13 cellular contexts compared by ENCODE assay signal in genomic region chr16:1537763-1538289, GRCh38. TPM values are rescaled to one million over a fixed set of nuclear protein-coding genes. Genes with fewer than 3 reads are reported as not detected.
A peak's percentile ranks its signal among the peaks of the same experiment; 100 is the strongest.
DNase-seq lines count a peak whose midpoint lies in the region; ATAC-seq, FAIRE-seq and TF ChIP-seq lines count a peak whose summit lies in the region.
"Had no signal": no experiment of that assay in that cellular context is flagged by ENCODE, and none has a peak within 500 bp of the region (broad histone marks: within the 10 kb centered on the region; RNA-seq: fewer than 3 reads in every experiment).

No MANE protein-coding gene starts in this region.

- CTCF ChIA-PET in HepG2 (lab: Yijun Ruan, JAX; ENCODE audit: low intra/inter-chr PET ratio, low total read pairs), result no interaction called here

- no peak for TF ChIP-seq RAD21 in HepG2 (CRISPR knock-in tag; IDR thresholded peaks at IDR 0.05)

- intact Hi-C loops in HepG2 (cut with micrococcal nuclease; ENCODE audit: unreplicated experiment), result no loop called here

- H3K27me3 ChIP-seq in HepG2 (ENCODE audit: control insufficient read depth in 1 of 2, insufficient read depth in 2 of 2, low read length in 2 of 2), result no peaks in the 10 kb centered on the region
- H3K27me3 ChIP-seq: SJSA1 had no signal

- H3K9ac ChIP-seq in HepG2 (ENCODE audit: insufficient read depth, low read depth, low read length), result no peak overlapping the region

- H3K36me3 ChIP-seq in HepG2 (replicated peaks in 1 of 2; ENCODE audit: control insufficient read depth in 1 of 2, insufficient read depth in 2 of 2, low read length in 2 of 2), result no peaks in the 10 kb centered on the region
- H3K36me3 ChIP-seq: SJSA1 had no signal

- H3K79me2 ChIP-seq in HepG2 (ENCODE audit: insufficient read depth, low read length), result no peaks in the 10 kb centered on the region

- BruUV-seq in HepG2 (replicated peaks; lab: Mats Ljungman, UMichigan), result no TSS peak

- in situ Hi-C loops in HepG2 (cut with HindIII; ENCODE audit: extremely low pct_ligation_motif_present, low pct_unique_long_range_greater_than_20kb), result no loop called here

- H3K27ac ChIP-seq in HepG2 (ENCODE audit: extremely low read length, insufficient read depth, low read length) (no peak overlapping the region), caudate nucleus (ENCODE audit: low read depth, low read length) (no peak overlapping the region)
- H3K27ac ChIP-seq: SJSA1 had no signal

- no peak overlapping the region for H2AFZ ChIP-seq in HepG2 (ENCODE audit: low read length)

- POLR2A ChIA-PET in HepG2 (lab: Yijun Ruan, JAX), result no interaction called here

- ATAC-seq in HG02884 (IDR thresholded peaks at IDR 0.05; ENCODE audit: unreplicated experiment) (no peak), HepG2 (no peak)

- TF ChIP-seq CTCF in HepG2 (CRISPR knock-in tag; IDR thresholded peaks at IDR 0.05), result no peak

- no peaks in the 10 kb centered on the region for H4K20me1 ChIP-seq in HepG2 (ENCODE audit: insufficient read depth, low read length)

- DNase-seq in GF-D8 (lab: John Stamatoyannopoulos, UW) (peak; percentile 38), COR-L47 (lab: John Stamatoyannopoulos, UW) (no peak), HepG2 (ENCODE audit: low spot score) (no peak), caudate nucleus (lab: John Stamatoyannopoulos, UW) (no peak)
- peak; percentile 36 for DNase-seq in activated CD4-positive, alpha-beta T cell treated with anti-CD3 and anti-CD28 coated beads, Interleukin-2, amount 50 U/mL, for 1 hour
- peak; percentile 24 for DNase-seq in effector CD8-positive, alpha-beta T cell (lab: John Stamatoyannopoulos, UW)
- peak; percentile 51 for DNase-seq in stimulated activated CD4-positive, alpha-beta T cell treated with anti-CD3 and anti-CD28 coated beads, Interleukin-2, amount 100 ng/mL, for 24 hours
- DNase-seq: hippocampal formation, NCI-H526 had no signal

- H3K4me3 ChIP-seq in HepG2 (replicated peaks in 1 of 3; ENCODE audit: insufficient read depth in 1 of 3, low read depth in 2 of 3, low read length in 3 of 3), result no peak overlapping the region
- H3K4me3 ChIP-seq: SJSA1 had no signal

- H3K4me2 ChIP-seq in HepG2 (ENCODE audit: low read depth, low read length), result no peak overlapping the region

- no peak for TF ChIP-seq POLR2A in HepG2 (IDR thresholded peaks at IDR 0.05; ENCODE audit: insufficient read depth in 1 of 2, low read depth in 2 of 2, low read length in 2 of 2)

- no peak for FAIRE-seq in HepG2 (lab: Jason Lieb, UNC)
- FAIRE-seq: endothelial cell of umbilical vein had no signal

- H3K4me1 ChIP-seq in HepG2 (ENCODE audit: insufficient read depth, low read length), result no peaks in the 10 kb centered on the region

- no peak for TF ChIP-seq EP300 in HepG2 (IDR thresholded peaks at IDR 0.05; ENCODE audit: low read depth in 2 of 2, low read length in 2 of 2)
- TF ChIP-seq EP300 in HepG2 (CRISPR knock-in tag; IDR thresholded peaks at IDR 0.05; ENCODE audit: borderline replicate concordance), result no peak

- no peaks in the 10 kb centered on the region for H3K9me3 ChIP-seq in HepG2 (ENCODE audit: low read length)
- H3K9me3 ChIP-seq: SJSA1 had no signal

- 94% methylated on average over 23 of the region's 26 CpGs for WGBS in HepG2 (ENCODE audit: low lambda C conversion rate)

TF ChIP-seq in HepG2, 621 proteins besides CTCF, POLR2A, EP300 and RAD21 (continues in another document):
- TF ChIP-seq THAP11 (CRISPR knock-in tag; IDR thresholded peaks at IDR 0.05) (no peak), HOXD1 (CRISPR knock-in tag; IDR thresholded peaks at IDR 0.05) (no peak), ASH2L (IDR thresholded peaks at IDR 0.05; ENCODE audit: insufficient read length, low read depth, low read length) (no peak), SOX13 (IDR thresholded peaks at IDR 0.05) (no peak), SOX13 (CRISPR knock-in tag; conservative IDR thresholded peaks at IDR 0.05 in 1 of 2, IDR thresholded peaks at IDR 0.05 in 1 of 2) (no peak), HMGA1 (CRISPR knock-in tag; conservative IDR thresholded peaks at IDR 0.05) (no peak)

RNA-seq across cellular contexts. Expression of gene TMEM204, which starts 4.4 kb away (rescaled TPM):
- total RNA-seq in HepG2 (2016; rRNA removed; fragmentation: Illumina TruSeq; extraction: Trizol), result not detected in 2 replicates
- not detected in 2 replicates for total RNA-seq in HepG2 (2016; cell fraction: cytosol; rRNA removed; fragmentation: Illumina TruSeq; extraction: Trizol; ENCODE audit: low read depth)
- total RNA-seq in HepG2 (2016; cell fraction: insoluble cytoplasmic fraction; rRNA removed; fragmentation: Illumina TruSeq; extraction: Trizol), result not detected in 2 replicates
- total RNA-seq in HepG2 (2016; cell fraction: membrane; rRNA removed; fragmentation: Illumina TruSeq; extraction: Trizol), result not detected in 2 replicates
- not detected in 2 replicates for total RNA-seq in HepG2 (2016; cell fraction: nucleus; rRNA removed; fragmentation: Illumina TruSeq; extraction: Trizol)
- polyA plus RNA-seq in HepG2 (2011; rRNA removed), result not detected in 2 replicates
- not detected in 2 replicates for polyA plus RNA-seq in HepG2 (2011; cell fraction: cytosol; rRNA removed)
- polyA plus RNA-seq in HepG2 (2011; cell fraction: nucleus; rRNA removed), result not detected in 2 replicates
- not detected in 2 replicates for polyA plus RNA-seq in HepG2 (2012)
- not detected in 2 replicates for polyA plus RNA-seq in HepG2 (2016; cell fraction: cytosol; fragmentation: Illumina TruSeq; extraction: Trizol; ENCODE audit: low read depth)
- polyA plus RNA-seq in HepG2 (2016; cell fraction: insoluble cytoplasmic fraction; fragmentation: Illumina TruSeq; extraction: Trizol; ENCODE audit: low read depth), result not detected in 2 replicates
- polyA plus RNA-seq in HepG2 (2016; cell fraction: membrane; fragmentation: Illumina TruSeq; extraction: Trizol; ENCODE audit: low read depth), result not detected in 2 replicates
- polyA plus RNA-seq in HepG2 (2016; cell fraction: nucleus; fragmentation: Illumina TruSeq; extraction: Trizol; ENCODE audit: insufficient read depth, low read depth), result not detected in 2 replicates
- not detected in 2 replicates for polyA minus RNA-seq in HepG2 (2011; rRNA and poly(A)+ RNA removed; ENCODE audit: low replicate concordance)
- not detected in 2 replicates for polyA minus RNA-seq in HepG2 (2011; cell fraction: cytosol; rRNA and poly(A)+ RNA removed)
- polyA minus RNA-seq in HepG2 (2011; cell fraction: nucleus; rRNA and poly(A)+ RNA removed), result not detected in 2 replicates
- total RNA-seq: LHCN-M2 had no signal

RNA-seq across cellular contexts. Expression of gene TELO2, which starts 44.7 kb away (rescaled TPM):
- total RNA-seq in HepG2 (2016; rRNA removed; fragmentation: Illumina TruSeq; extraction: Trizol), result 8.9 and 17.9 TPM in 2 replicates
- total RNA-seq in HepG2 (2016; cell fraction: cytosol; rRNA removed; fragmentation: Illumina TruSeq; extraction: Trizol; ENCODE audit: low read depth), result 4.6 and 5.6 TPM in 2 replicates
- total RNA-seq in HepG2 (2016; cell fraction: insoluble cytoplasmic fraction; rRNA removed; fragmentation: Illumina TruSeq; extraction: Trizol), result 8.4 and 19.3 TPM in 2 replicates
- total RNA-seq in HepG2 (2016; cell fraction: membrane; rRNA removed; fragmentation: Illumina TruSeq; extraction: Trizol), result 5.9 and 7.0 TPM in 2 replicates
- 21.0 and 26.7 TPM in 2 replicates for total RNA-seq in HepG2 (2016; cell fraction: nucleus; rRNA removed; fragmentation: Illumina TruSeq; extraction: Trizol)
- 10.1 and 12.5 TPM in 2 replicates for polyA plus RNA-seq in HepG2 (2011; rRNA removed)
- polyA plus RNA-seq in HepG2 (2011; cell fraction: cytosol; rRNA removed), result 4.0 and 7.4 TPM in 2 replicates
- 188 and 244 TPM in 2 replicates for polyA plus RNA-seq in HepG2 (2011; cell fraction: nucleus; rRNA removed)
- polyA plus RNA-seq in HepG2 (2012), result 11.3 and 13.8 TPM in 2 replicates
- 1.7 and 2.3 TPM in 2 replicates for polyA plus RNA-seq in HepG2 (2016; cell fraction: cytosol; fragmentation: Illumina TruSeq; extraction: Trizol; ENCODE audit: low read depth)
- polyA plus RNA-seq in HepG2 (2016; cell fraction: insoluble cytoplasmic fraction; fragmentation: Illumina TruSeq; extraction: Trizol; ENCODE audit: low read depth), result 9.6 and 13.7 TPM in 2 replicates
- polyA plus RNA-seq in HepG2 (2016; cell fraction: membrane; fragmentation: Illumina TruSeq; extraction: Trizol; ENCODE audit: low read depth), result 2.9 and 3.2 TPM in 2 replicates
- polyA plus RNA-seq in HepG2 (2016; cell fraction: nucleus; fragmentation: Illumina TruSeq; extraction: Trizol; ENCODE audit: insufficient read depth, low read depth), result 87.0 and 87.4 TPM in 2 replicates
- 11.5 and 12.7 TPM in 2 replicates for polyA minus RNA-seq in HepG2 (2011; rRNA and poly(A)+ RNA removed; ENCODE audit: low replicate concordance)
- 6.3 and 9.0 TPM in 2 replicates for polyA minus RNA-seq in HepG2 (2011; cell fraction: cytosol; rRNA and poly(A)+ RNA removed)
- polyA minus RNA-seq in HepG2 (2011; cell fraction: nucleus; rRNA and poly(A)+ RNA removed), result 18.6 and 19.7 TPM in 2 replicates

RNA-seq across cellular contexts. Expression of gene PTX4, which starts 49.1 kb away (rescaled TPM):
- not detected in 2 replicates for total RNA-seq in HepG2 (2016; rRNA removed; fragmentation: Illumina TruSeq; extraction: Trizol)
- total RNA-seq in HepG2 (2016; cell fraction: cytosol; rRNA removed; fragmentation: Illumina TruSeq; extraction: Trizol; ENCODE audit: low read depth), result not detected in 2 replicates
- total RNA-seq in HepG2 (2016; cell fraction: insoluble cytoplasmic fraction; rRNA removed; fragmentation: Illumina TruSeq; extraction: Trizol), result not detected in 2 replicates
- not detected in 2 replicates for total RNA-seq in HepG2 (2016; cell fraction: membrane; rRNA removed; fragmentation: Illumina TruSeq; extraction: Trizol)
- not detected in 2 replicates for total RNA-seq in HepG2 (2016; cell fraction: nucleus; rRNA removed; fragmentation: Illumina TruSeq; extraction: Trizol)
- polyA plus RNA-seq in HepG2 (2011; rRNA removed), result 0.04 TPM in 1 of 2 replicates, not detected in the other
- polyA plus RNA-seq in HepG2 (2011; cell fraction: cytosol; rRNA removed), result 0.04 TPM in 1 of 2 replicates, not detected in the other
- polyA plus RNA-seq in HepG2 (2011; cell fraction: nucleus; rRNA removed), result not detected in 2 replicates
- not detected in 2 replicates for polyA plus RNA-seq in HepG2 (2012)
- not detected in 2 replicates for polyA plus RNA-seq in HepG2 (2016; cell fraction: cytosol; fragmentation: Illumina TruSeq; extraction: Trizol; ENCODE audit: low read depth)
- polyA plus RNA-seq in HepG2 (2016; cell fraction: insoluble cytoplasmic fraction; fragmentation: Illumina TruSeq; extraction: Trizol; ENCODE audit: low read depth), result not detected in 2 replicates
- polyA plus RNA-seq in HepG2 (2016; cell fraction: membrane; fragmentation: Illumina TruSeq; extraction: Trizol; ENCODE audit: low read depth), result not detected in 2 replicates
- not detected in 2 replicates for polyA plus RNA-seq in HepG2 (2016; cell fraction: nucleus; fragmentation: Illumina TruSeq; extraction: Trizol; ENCODE audit: insufficient read depth, low read depth)
- not detected in 2 replicates for polyA minus RNA-seq in HepG2 (2011; rRNA and poly(A)+ RNA removed; ENCODE audit: low replicate concordance)
- polyA minus RNA-seq in HepG2 (2011; cell fraction: cytosol; rRNA and poly(A)+ RNA removed), result not detected in 2 replicates
- not detected in 2 replicates for polyA minus RNA-seq in HepG2 (2011; cell fraction: nucleus; rRNA and poly(A)+ RNA removed)
- total RNA-seq: LHCN-M2, SJSA1 had no signal
- polyA plus RNA-seq: endothelial cell of umbilical vein had no signal

Comparison
In these comparisons a context has a peak if more than half of its experiments do, and no peak if none do; other contexts are left out.
1. DNase-seq: peak in GF-D8 (single experiment), activated CD4-positive, alpha-beta T cell treated with anti-CD3 and anti-CD28 coated beads, Interleukin-2, amount 50 U/mL, for 1 hour (single experiment), effector CD8-positive, alpha-beta T cell (single experiment) and stimulated activated CD4-positive, alpha-beta T cell treated with anti-CD3 and anti-CD28 coated beads, Interleukin-2, amount 100 ng/mL, for 24 hours (2 of 2); none in COR-L47 (single experiment), HepG2 (single experiment) and caudate nucleus (0 of 61).